Comparison of ENCODE assay signal across 27 cellular contexts in the genomic region with DNA sequence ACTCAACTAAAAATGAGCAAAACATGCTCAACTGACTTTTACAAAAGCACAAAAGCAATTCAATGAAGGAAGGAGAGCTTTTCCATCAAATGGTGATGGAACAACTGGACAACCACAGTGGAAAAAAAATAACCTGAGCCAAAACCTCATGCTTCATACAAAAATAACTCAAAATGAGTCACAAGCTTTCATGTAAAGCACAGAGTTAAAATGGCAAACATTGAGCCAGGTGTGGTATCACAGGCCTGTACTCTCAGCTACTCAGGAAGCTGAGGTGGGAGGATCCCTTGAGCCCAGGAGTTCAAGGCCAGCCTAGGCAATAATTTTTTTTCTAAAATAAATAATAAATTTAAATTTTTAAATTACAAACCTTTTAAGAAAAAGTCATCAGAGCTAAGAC. TPM values are rescaled to one million over a fixed set of nuclear protein-coding genes. Genes with fewer than 3 reads are reported as not detected.
A peak's percentile ranks its signal among the peaks of the same experiment; 100 is the strongest.
DNase-seq lines count a peak whose midpoint lies in the region; ATAC-seq, FAIRE-seq and TF ChIP-seq lines count a peak whose summit lies in the region.
"Had no signal": no experiment of that assay in that cellular context is flagged by ENCODE, and none has a peak within 500 bp of the region (broad histone marks: within the 10 kb centered on the region; RNA-seq: fewer than 3 reads in every experiment).

No MANE protein-coding gene starts in this region.

- TF ChIP-seq EP300 in HepG2 (IDR thresholded peaks at IDR 0.05; ENCODE audit: low read depth in 2 of 2, low read length in 2 of 2), result no peak
- no peak for TF ChIP-seq EP300 in HepG2 (CRISPR knock-in tag; IDR thresholded peaks at IDR 0.05; ENCODE audit: borderline replicate concordance)
- TF ChIP-seq EP300 in esophagus muscularis mucosa (IDR thresholded peaks at IDR 0.05), result no peak

- no TSS peak for BruUV-seq in HepG2 (replicated peaks; lab: Mats Ljungman, UMichigan)

- H3K4me3 ChIP-seq in HepG2 (replicated peaks in 1 of 3; ENCODE audit: insufficient read depth in 1 of 3, low read depth in 2 of 3, low read length in 3 of 3), result no peak overlapping the region
- no peak overlapping the region for H3K4me3 ChIP-seq in right lobe of liver
- no peak overlapping the region for H3K4me3 ChIP-seq in esophagus muscularis mucosa
- no peak overlapping the region for H3K4me3 ChIP-seq in osteoblast (ENCODE audit: insufficient read depth, low read length)
- H3K4me3 ChIP-seq in body of pancreas, result no peak overlapping the region
- H3K4me3 ChIP-seq: BLaER1, GM12878, GM23338 had no signal

- TF ChIP-seq CTCF in HepG2 (CRISPR knock-in tag; IDR thresholded peaks at IDR 0.05) (no peak), right lobe of liver (IDR thresholded peaks at IDR 0.05) (no peak), esophagus muscularis mucosa (IDR thresholded peaks at IDR 0.05) (no peak), osteoblast (IDR thresholded peaks at IDR 0.05; ENCODE audit: extremely low read depth, low read depth, low read length) (no peak), body of pancreas (IDR thresholded peaks at IDR 0.05) (no peak)

- H3K4me1 ChIP-seq in HepG2 (ENCODE audit: insufficient read depth, low read length) (0 out of 2 replicates have a peak, but pooled peaks cover 4% of the 10 kb centered on the region), right lobe of liver (no peaks in the 10 kb centered on the region), esophagus muscularis mucosa (no peaks in the 10 kb centered on the region), osteoblast (ENCODE audit: insufficient read depth, low read length) (no peaks in the 10 kb centered on the region), body of pancreas (peaks cover 7% of the 10 kb centered on the region)
- H3K4me1 ChIP-seq: BLaER1 had no signal

- no peak for TF ChIP-seq RAD21 in HepG2 (CRISPR knock-in tag; IDR thresholded peaks at IDR 0.05)

- H4K20me1 ChIP-seq in HepG2 (ENCODE audit: insufficient read depth, low read length) (no peaks in the 10 kb centered on the region), osteoblast (ENCODE audit: insufficient read depth, low read length) (no peaks in the 10 kb centered on the region)
- H4K20me1 ChIP-seq: BLaER1 had no signal

- FAIRE-seq in HepG2 (lab: Jason Lieb, UNC), result peak; percentile 39
- FAIRE-seq: D721Med, GM12878 had no signal

- intact Hi-C loops in HepG2 (cut with micrococcal nuclease; ENCODE audit: unreplicated experiment) (no loop called here), right lobe of liver (cut with DNase I) (no loop called here), esophagus muscularis mucosa (cut with DNase I) (no loop called here), body of pancreas (cut with DNase I) (no loop called here)

- H3K36me3 ChIP-seq in HepG2 (replicated peaks in 1 of 2; ENCODE audit: control insufficient read depth in 1 of 2, insufficient read depth in 2 of 2, low read length in 2 of 2), result no peaks in the 10 kb centered on the region
- no peaks in the 10 kb centered on the region for H3K36me3 ChIP-seq in right lobe of liver
- H3K36me3 ChIP-seq in esophagus muscularis mucosa, result no peaks in the 10 kb centered on the region
- H3K36me3 ChIP-seq in osteoblast (ENCODE audit: insufficient read depth, low read length), result no peaks in the 10 kb centered on the region
- H3K36me3 ChIP-seq in body of pancreas (replicated peaks in 1 of 2; ENCODE audit: insufficient read depth in 1 of 2, low read depth in 2 of 2), result no peaks in the 10 kb centered on the region
- H3K36me3 ChIP-seq: BLaER1 had no signal

- no peaks in the 10 kb centered on the region for H3K9me3 ChIP-seq in HepG2 (ENCODE audit: low read length)
- no peaks in the 10 kb centered on the region for H3K9me3 ChIP-seq in right lobe of liver
- no peaks in the 10 kb centered on the region for H3K9me3 ChIP-seq in esophagus muscularis mucosa
- H3K9me3 ChIP-seq in osteoblast (ENCODE audit: low read depth, low read length), result no peaks in the 10 kb centered on the region
- H3K9me3 ChIP-seq in body of pancreas, result no peaks in the 10 kb centered on the region
- H3K9me3 ChIP-seq: BLaER1 had no signal

- ATAC-seq in HepG2 (no peak), right lobe of liver (no peak), body of pancreas (no peak), HG03159 (IDR thresholded peaks at IDR 0.05; ENCODE audit: unreplicated experiment) (no peak)
- ATAC-seq: GM12878, GM23338 had no signal

- H3K27ac ChIP-seq in HepG2 (ENCODE audit: extremely low read length, insufficient read depth, low read length) (no peak overlapping the region), right lobe of liver (no peak overlapping the region), esophagus muscularis mucosa (replicated peaks in 1 of 4) (no peak overlapping the region), osteoblast (ENCODE audit: low read depth, low read length) (no peak overlapping the region), body of pancreas (no peak overlapping the region)
- H3K27ac ChIP-seq: BLaER1, KMS-11 had no signal

- in situ Hi-C loops in HepG2 (cut with HindIII; ENCODE audit: extremely low pct_ligation_motif_present, low pct_unique_long_range_greater_than_20kb), result no loop called here

- POLR2A ChIA-PET in HepG2 (lab: Yijun Ruan, JAX), result no interaction called here

- H2AFZ ChIP-seq in HepG2 (ENCODE audit: low read length) (no peak overlapping the region), osteoblast (ENCODE audit: low read length) (no peak overlapping the region)
- H2AFZ ChIP-seq: GM23338 had no signal

- no peaks in the 10 kb centered on the region for H3K79me2 ChIP-seq in HepG2 (ENCODE audit: insufficient read depth, low read length)
- H3K79me2 ChIP-seq in osteoblast (ENCODE audit: insufficient read depth, low read length), result no peaks in the 10 kb centered on the region

- H3K9ac ChIP-seq in HepG2 (ENCODE audit: insufficient read depth, low read depth, low read length), result no peak overlapping the region
- H3K9ac ChIP-seq: BLaER1, KMS-11 had no signal

- H3K27me3 ChIP-seq in HepG2 (ENCODE audit: control insufficient read depth in 1 of 2, insufficient read depth in 2 of 2, low read length in 2 of 2) (peaks cover 1 to 7% of the 10 kb centered on the region in 2 experiments; a peak in 3 of 5 replicates), right lobe of liver (peaks cover 0 to 4% of the 10 kb centered on the region in 2 donors), esophagus muscularis mucosa (peaks cover 0 to 9% (median 0%) of the 10 kb centered on the region in 4 donors), osteoblast (ENCODE audit: insufficient read depth, low read length) (peaks cover 11% of the 10 kb centered on the region), body of pancreas (no peaks in the 10 kb centered on the region)
- H3K27me3 ChIP-seq: BLaER1 had no signal

- CTCF ChIA-PET in HepG2 (lab: Yijun Ruan, JAX; ENCODE audit: low intra/inter-chr PET ratio, low total read pairs), result no interaction called here

- no peak overlapping the region for H3K4me2 ChIP-seq in HepG2 (ENCODE audit: low read depth, low read length)
- no peak overlapping the region for H3K4me2 ChIP-seq in osteoblast (ENCODE audit: insufficient read depth, low read length)
- H3K4me2 ChIP-seq: BLaER1, GM23338, KMS-11 had no signal

- no peak for DNase-seq in HepG2 (ENCODE audit: low spot score)
- DNase-seq in right lobe of liver, result no peak
- peak; percentile 1 for DNase-seq in RKO (ENCODE audit: low spot score)
- peak; percentile 34 for DNase-seq in esophagus muscularis mucosa (ENCODE audit: extremely low spot score)
- peak; percentile 16 for DNase-seq in stromal cell of bone marrow (ENCODE audit: low read depth)
- DNase-seq in osteoblast (ENCODE audit: insufficient read length, low spot score, missing footprints), result no peak
- no peak for DNase-seq in body of pancreas
- DNase-seq: CD4-positive, CD25-positive, alpha-beta regulatory T cell; EL; GDM1; H9; MV-4-11; NCI-H1105; NCI-H1436 treated with DMSO at 0.1 percent for 48 hours; NCI-H187 treated with DMSO at 0.1 percent for 48 hours; NCI-H2171 treated with DMSO at 0.1 percent for 48 hours; NCI-H524; NCI-H748 treated with DMSO at 0.1 percent for 48 hours; RPMI8226; SHP77 had no signal

- TF ChIP-seq POLR2A in HepG2 (IDR thresholded peaks at IDR 0.05; ENCODE audit: insufficient read depth in 1 of 2, low read depth in 2 of 2, low read length in 2 of 2) (no peak), right lobe of liver (IDR thresholded peaks at IDR 0.05) (no peak), esophagus muscularis mucosa (IDR thresholded peaks at IDR 0.05; ENCODE audit: low read depth) (no peak), body of pancreas (IDR thresholded peaks at IDR 0.05) (no peak)

TF ChIP-seq in HepG2, 621 proteins besides CTCF, POLR2A, EP300 and RAD21 (continues in another document):
- TF ChIP-seq TEAD2 (CRISPR knock-in tag; IDR thresholded peaks at IDR 0.05), result no peak
- no peak for TF ChIP-seq ZMAT3 (CRISPR knock-in tag; conservative IDR thresholded peaks at IDR 0.05)
- TF ChIP-seq NBN (conservative IDR thresholded peaks at IDR 0.05), result no peak
- no peak for TF ChIP-seq ZNF879 (CRISPR knock-in tag; IDR thresholded peaks at IDR 0.05)

RNA-seq across cellular contexts. Expression of gene HLA-G, which starts 18.4 kb away (rescaled TPM):
- total RNA-seq in HepG2 (2016; rRNA removed; fragmentation: Illumina TruSeq; extraction: Trizol) (0.15 and 0.29 TPM in 2 replicates), right lobe of liver (1 to 10 TPM in 1 of 6 experiments, under 1 TPM in 1, not detected in 4; 0.20 to 2.0 TPM), esophagus muscularis mucosa (not detected), osteoblast (not detected in 2 replicates), body of pancreas (under 1 TPM in 1 of 2 donors, not detected in 1; 0.78 TPM)
- total RNA-seq in HepG2 (2016; cell fraction: cytosol; rRNA removed; fragmentation: Illumina TruSeq; extraction: Trizol; ENCODE audit: low read depth), result 0.18 TPM in 1 of 2 replicates, not detected in the other
- 0.37 TPM in 1 of 2 replicates, not detected in the other for total RNA-seq in HepG2 (2016; cell fraction: insoluble cytoplasmic fraction; rRNA removed; fragmentation: Illumina TruSeq; extraction: Trizol)
- not detected in 2 replicates for total RNA-seq in HepG2 (2016; cell fraction: membrane; rRNA removed; fragmentation: Illumina TruSeq; extraction: Trizol)
- 0.31 TPM in 1 of 2 replicates, not detected in the other for total RNA-seq in HepG2 (2016; cell fraction: nucleus; rRNA removed; fragmentation: Illumina TruSeq; extraction: Trizol)
- polyA plus RNA-seq in HepG2 (2011; rRNA removed), result 0.30 and 0.80 TPM in 2 replicates
- 1.1 and 1.6 TPM in 2 replicates for polyA plus RNA-seq in HepG2 (2011; cell fraction: cytosol; rRNA removed)
- polyA plus RNA-seq in HepG2 (2011; cell fraction: nucleus; rRNA removed), result 0.26 and 0.35 TPM in 2 replicates
- polyA plus RNA-seq in HepG2 (2012), result 0.38 TPM in 1 of 2 replicates, not detected in the other
- polyA plus RNA-seq in HepG2 (2016; cell fraction: cytosol; fragmentation: Illumina TruSeq; extraction: Trizol; ENCODE audit: low read depth), result not detected in 2 replicates
- not detected in 2 replicates for polyA plus RNA-seq in HepG2 (2016; cell fraction: insoluble cytoplasmic fraction; fragmentation: Illumina TruSeq; extraction: Trizol; ENCODE audit: low read depth)
- not detected in 2 replicates for polyA plus RNA-seq in HepG2 (2016; cell fraction: membrane; fragmentation: Illumina TruSeq; extraction: Trizol; ENCODE audit: low read depth)
- polyA plus RNA-seq in HepG2 (2016; cell fraction: nucleus; fragmentation: Illumina TruSeq; extraction: Trizol; ENCODE audit: insufficient read depth, low read depth), result 0.49 TPM in 1 of 2 replicates, not detected in the other
- 0.28 TPM in 1 of 2 replicates, not detected in the other for polyA minus RNA-seq in HepG2 (2011; rRNA and poly(A)+ RNA removed; ENCODE audit: low replicate concordance)
- not detected in 2 replicates for polyA minus RNA-seq in HepG2 (2011; cell fraction: cytosol; rRNA and poly(A)+ RNA removed)
- polyA minus RNA-seq in HepG2 (2011; cell fraction: nucleus; rRNA and poly(A)+ RNA removed), result not detected in 2 replicates
- polyA plus RNA-seq: AG04450 had no signal

Comparison
In these comparisons a context has a peak if more than half of its experiments do, and no peak if none do; other contexts are left out.
1. DNase-seq: peak in RKO (single experiment), esophagus muscularis mucosa (single experiment) and stromal cell of bone marrow (single experiment); none in HepG2 (single experiment), right lobe of liver (0 of 3), osteoblast (single experiment) and body of pancreas (0 of 4).